In the genomic region with DNA sequence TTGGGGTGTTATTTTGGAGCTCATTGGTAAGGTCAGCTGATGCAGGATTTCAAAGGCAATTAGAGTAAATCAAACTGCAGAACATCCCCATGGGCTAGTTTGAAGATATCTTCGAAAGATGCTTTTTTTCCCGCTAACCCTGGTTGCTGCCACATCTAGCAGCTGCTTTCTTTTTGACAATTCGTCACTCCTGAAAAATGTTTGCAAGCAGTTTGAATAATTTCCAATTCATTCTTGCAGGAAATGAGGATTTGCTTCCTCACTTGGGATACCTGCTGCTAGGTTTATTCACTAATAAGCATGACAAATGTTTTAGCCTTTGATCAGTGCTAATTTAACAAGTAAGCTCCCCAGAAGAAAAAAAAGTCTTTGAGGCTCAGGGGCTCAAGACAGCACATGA, we compare ENCODE assay signal across 29 cellular contexts.
DNase-seq lines count a peak whose midpoint lies in the region; ATAC-seq lines count a peak whose summit lies in the region.
"Had no signal": no experiment of that assay in that cellular context is flagged by ENCODE, and none has a peak within 500 bp of the region (broad histone marks: within the 10 kb centered on the region; RNA-seq: fewer than 3 reads in every experiment).

No MANE protein-coding gene starts in this region.

- peak; percentile 14 for DNase-seq in H7
- peak; percentile 18 for DNase-seq in NT2/D1 (ENCODE audit: low read depth, low spot score)
- DNase-seq in iPS DF 4.7 (ENCODE audit: extremely low read depth, low spot score) = peak; percentile 64
- no peak for DNase-seq in Ammon's horn (ENCODE audit: low spot score)
- DNase-seq in stimulated activated CD4-positive, alpha-beta T cell treated with anti-CD3 and anti-CD28 coated beads, Interleukin-4, amount 100 ng/mL, for 4 hours = no peak
- DNase-seq: activated CD4-positive, alpha-beta T cell treated with anti-CD3 and anti-CD28 coated beads, Interleukin-2, amount 50 U/mL, for 48 hours; activated naive CD4-positive, alpha-beta T cell; activated naive CD8-positive, alpha-beta T cell treated with anti-CD3 and anti-CD28 coated beads, Interleukin-2, amount 50 U/mL, for 24 hours; activated T-cell treated with anti-CD3 and anti-CD28 coated beads, Interleukin-2, amount 50 U/mL, for 72 hours; DMS 273 treated with DMSO at 0.1 percent for 48 hours; head of caudate nucleus; immature natural killer cell; IMR-90; NCI-H510A; NK-92 treated with Interleukin-12 subunit alpha and Interleukin-12 subunit beta, amount 100 ng/mL, for 24 hours; PC-9; retina; spleen; stimulated activated naive CD8-positive, alpha-beta T cell treated with anti-CD3 and anti-CD28 coated beads, Interleukin-15, amount 100 ng/mL, for 72 hours; uterus had no signal

- ATAC-seq in GM21825 (IDR thresholded peaks at IDR 0.05; ENCODE audit: unreplicated experiment) = no peak
- ATAC-seq: activated CD4-positive, CD25-positive, alpha-beta regulatory T cell treated with anti-CD3 and anti-CD28 coated beads, Interleukin-2, amount 50 U/mL, for 24 hours; activated naive CD8-positive, alpha-beta T cell treated with anti-CD3 and anti-CD28 coated beads, Interleukin-2, amount 50 U/mL, for 24 hours; activated T-cell treated with anti-CD3 and anti-CD28 coated beads, Interleukin-2, amount 50 U/mL, for 72 hours; esophagus mucosa; Right ventricle myocardium inferior; SK-N-SH treated with all-trans-retinoic acid at 6 μM for 48 hours; stimulated activated naive CD8-positive, alpha-beta T cell treated with anti-CD3 and anti-CD28 coated beads, Interleukin-15, amount 100 ng/mL, for 72 hours had no signal

- peak overlapping the region; percentile 9 for H3K4me2 ChIP-seq in skeletal muscle satellite cell (ENCODE audit: low read length)
- H3K4me2 ChIP-seq: BLaER1, PC-9 had no signal

- H3K9ac ChIP-seq in NT2/D1 (ENCODE audit: insufficient read length, low read depth) = no peak overlapping the region
- H3K9ac ChIP-seq in skeletal muscle satellite cell (ENCODE audit: low read depth, low read length) = no peak overlapping the region
- H3K9ac ChIP-seq: BLaER1, parathyroid adenoma had no signal

- no peaks in the 10 kb centered on the region for H3K9me3 ChIP-seq in NT2/D1 (ENCODE audit: insufficient read depth, low read length)
- no peaks in the 10 kb centered on the region for H3K9me3 ChIP-seq in skeletal muscle satellite cell (replicated peaks; ENCODE audit: low read length)
- H3K9me3 ChIP-seq: BLaER1, HAP-1, spleen, uterus had no signal

- H3K4me3 ChIP-seq in H7 (ENCODE audit: insufficient read depth, low read depth, low read length) (no peak overlapping the region), NT2/D1 (ENCODE audit: insufficient read length, low read depth) (no peak overlapping the region), skeletal muscle satellite cell (ENCODE audit: low read length) (no peak overlapping the region)
- H3K4me3 ChIP-seq: BLaER1, HAP-1, PC-9, spleen, uterus had no signal

- H3K36me3 ChIP-seq in H7 (replicated peaks; ENCODE audit: control insufficient read depth, insufficient read depth, low read length) (no peaks in the 10 kb centered on the region), NT2/D1 (ENCODE audit: insufficient read depth, insufficient read length, low read length) (no peaks in the 10 kb centered on the region), skeletal muscle satellite cell (ENCODE audit: insufficient read depth, low read length) (no peaks in the 10 kb centered on the region)
- H3K36me3 ChIP-seq: BLaER1, HAP-1, spleen, uterus had no signal

- H3K4me1 ChIP-seq in NT2/D1 (ENCODE audit: insufficient read depth, insufficient read length) (no peaks in the 10 kb centered on the region), skeletal muscle satellite cell (ENCODE audit: control insufficient read depth, insufficient read depth, low read length) (peaks cover 7% of the 10 kb centered on the region)
- H3K4me1 ChIP-seq: BLaER1, HAP-1, parathyroid adenoma, spleen, uterus had no signal

- no peaks in the 10 kb centered on the region for H3K27me3 ChIP-seq in H7 (ENCODE audit: control insufficient read depth, insufficient read depth, low read length)
- no peaks in the 10 kb centered on the region for H3K27me3 ChIP-seq in NT2/D1 (ENCODE audit: insufficient read depth, insufficient read length)
- H3K27me3 ChIP-seq in skeletal muscle satellite cell (ENCODE audit: control insufficient read depth, insufficient read depth, low read length) = no peaks in the 10 kb centered on the region
- H3K27me3 ChIP-seq: BLaER1, spleen, uterus had no signal

Comparison
In these comparisons a context has a peak if more than half of its experiments do, and no peak if none do; other contexts are left out.
1. DNase-seq: peak in H7 (single experiment), NT2/D1 (single experiment) and iPS DF 4.7 (single experiment); none in Ammon's horn (single experiment) and stimulated activated CD4-positive, alpha-beta T cell treated with anti-CD3 and anti-CD28 coated beads, Interleukin-4, amount 100 ng/mL, for 4 hours (0 of 2).